ENCODE assay signal across 12 cellular contexts in the genomic region with DNA sequence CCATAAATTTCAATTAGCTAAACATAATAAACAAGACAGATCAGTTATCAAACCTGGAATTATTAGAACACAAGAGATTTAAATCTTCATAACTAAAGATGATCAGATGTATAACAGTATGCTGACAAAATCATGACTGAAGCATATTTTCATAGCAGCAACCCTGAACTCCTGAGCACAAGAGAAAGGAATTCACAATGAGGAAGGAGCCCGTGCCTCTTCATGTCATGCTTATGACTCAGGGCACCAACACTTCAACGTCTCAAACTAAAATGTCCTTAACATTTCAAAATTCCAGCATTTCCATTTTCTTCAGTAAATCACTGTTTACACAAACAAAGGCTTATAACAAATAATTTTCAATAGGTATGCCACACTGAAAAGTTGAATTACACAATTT. TPM values are rescaled to one million over a fixed set of nuclear protein-coding genes. Genes with fewer than 3 reads are reported as not detected.
DNase-seq lines count a peak whose midpoint lies in the region; ATAC-seq and TF ChIP-seq lines count a peak whose summit lies in the region.
"Had no signal": no experiment of that assay in that cellular context is flagged by ENCODE, and none has a peak within 500 bp of the region (broad histone marks: within the 10 kb centered on the region; RNA-seq: fewer than 3 reads in every experiment).

No MANE protein-coding gene starts in this region.

- in situ Hi-C loops in KBM-7 (cut with MboI; ENCODE audit: low pct_unique_long_range_greater_than_20kb, low sequenced_read_pairs) = no loop called here
- in situ Hi-C loops in brain microvascular endothelial cell (cut with HindIII; ENCODE audit: low pct_ligation_motif_present, low sequenced_read_pairs) = no loop called here

- H3K4me3 ChIP-seq in brain microvascular endothelial cell (ENCODE audit: low read depth, low read length) (no peak overlapping the region), lung (no peak overlapping the region), stomach (no peak overlapping the region)
- H3K4me3 ChIP-seq: SJCRH30 had no signal

- no peak for TF ChIP-seq POLR2A in stomach (IDR thresholded peaks at IDR 0.05)

- 44 to 47% methylated on average over 2 of the region's 2 CpGs for WGBS in lung, 2 donors
- 49 to 73% (median 65%) methylated on average over 2 of the region's 2 CpGs for WGBS in stomach, 5 donors

- H3K36me3 ChIP-seq in brain microvascular endothelial cell (replicated peaks) (no peaks in the 10 kb centered on the region), lung (ENCODE audit: control insufficient read depth in 2 of 2, insufficient read depth in 2 of 2, low read length in 2 of 2) (no peaks in the 10 kb centered on the region), stomach (no peaks in the 10 kb centered on the region)

- no peaks in the 10 kb centered on the region for H3K9me3 ChIP-seq in lung (ENCODE audit: control insufficient read depth in 2 of 2, insufficient read depth in 1 of 2, low read length in 1 of 2)
- no peaks in the 10 kb centered on the region for H3K9me3 ChIP-seq in stomach
- H3K9me3 ChIP-seq: SJCRH30 had no signal

- H3K4me1 ChIP-seq in lung (ENCODE audit: control insufficient read depth in 2 of 2, insufficient read depth in 2 of 2, low read length in 2 of 2) = peaks cover 0 to 3% of the 10 kb centered on the region in 2 donors
- peaks cover 0 to 66% (median 27%) of the 10 kb centered on the region in 4 donors for H3K4me1 ChIP-seq in stomach

- H3K27ac ChIP-seq in brain microvascular endothelial cell = peak overlapping the region; percentile 39
- no peak overlapping the region for H3K27ac ChIP-seq in lung (ENCODE audit: low read depth in 1 of 2, low read length in 1 of 2)
- H3K27ac ChIP-seq in stomach = no peak overlapping the region
- H3K27ac ChIP-seq: SJCRH30 had no signal

- peak; percentile 85 for ATAC-seq in lung (ENCODE audit: insufficient read depth, low FRiP score)
- ATAC-seq: left lobe of liver had no signal

- TF ChIP-seq CTCF in AG09319 (IDR thresholded peaks at IDR 0.05; ENCODE audit: low read depth, low read length) (no peak), brain microvascular endothelial cell (IDR thresholded peaks at IDR 0.05; ENCODE audit: low read depth, low read length, missing control alignments) (no peak), lung (IDR thresholded peaks at IDR 0.05; ENCODE audit: control extremely low read depth, extremely low read depth) (no peak), stomach (IDR thresholded peaks at IDR 0.05) (no peak)

- intact Hi-C loops in stomach (cut with DNase I; ENCODE audit: low total_unique reads) = no loop called here

- TF ChIP-seq EP300 in stomach (IDR thresholded peaks at IDR 0.05) = no peak

- DNase-seq in AG09319 (ENCODE audit: extremely low read depth, low read depth) (peak; percentile 15), KBM-7 (peak; percentile 25), brain microvascular endothelial cell (peak; percentile 79), lung (ENCODE audit: low spot score) (no peak), NCI-H2081 treated with DMSO at 0.1 percent for 48 hours (lab: John Stamatoyannopoulos, UW) (no peak), activated T-cell treated with anti-CD3 and anti-CD28 coated beads for 4 hours (no peak), stomach (no peak)
- DNase-seq in activated effector memory CD4-positive, alpha-beta T cell treated with Interleukin-2 at 50 U/mL for 16 hours = no peak
- DNase-seq: DMS79, NCI-H1092 treated with DMSO at 0.1 percent for 48 hours had no signal

- no peaks in the 10 kb centered on the region for H3K27me3 ChIP-seq in brain microvascular endothelial cell (replicated peaks)
- H3K27me3 ChIP-seq in lung (ENCODE audit: control insufficient read depth, insufficient read depth) = no peaks in the 10 kb centered on the region
- H3K27me3 ChIP-seq in stomach = no peaks in the 10 kb centered on the region
- H3K27me3 ChIP-seq: SJCRH30 had no signal

RNA-seq across cellular contexts. Expression of a gene that starts 6.7 kb away (rescaled TPM):
- total RNA-seq in lung = 10 to 100 TPM; 39.0 to 50.4 TPM
- 10 to 100 TPM; 26.4 to 27.6 TPM for polyA plus RNA-seq in lung
- total RNA-seq in stomach = 10 to 100 TPM; 15.2 to 81.0 (median 19.8) TPM
- 10 to 100 TPM; 19.1 to 27.5 (median 27.2) TPM for polyA plus RNA-seq in stomach

Comparison
In these comparisons a context has a peak if more than half of its experiments do, and no peak if none do; other contexts are left out.
1. DNase-seq: peak in AG09319 (single experiment), KBM-7 (single experiment) and brain microvascular endothelial cell (single experiment); none in lung (single experiment), NCI-H2081 treated with DMSO at 0.1 percent for 48 hours (single experiment), activated effector memory CD4-positive, alpha-beta T cell treated with Interleukin-2 at 50 U/mL for 16 hours (single experiment), activated T-cell treated with anti-CD3 and anti-CD28 coated beads for 4 hours (single experiment) and stomach (single experiment).